ENCODE assay signal across 30 cellular contexts in genomic region chr4:136634121-136634520, GRCh38.
"Had no signal": no experiment of that assay in that cellular context is flagged by ENCODE, and none has a peak within 500 bp of the region (broad histone marks: within the 10 kb centered on the region; RNA-seq: fewer than 3 reads in every experiment).

No MANE protein-coding gene starts in this region.

- H3K9me3 Mint-ChIP-seq: activated CD4-positive, alpha-beta T cell treated with anti-CD3 and anti-CD28 coated beads, Interleukin-2, amount 10 ng/mL, durations not matched to agents 24 days and 14 days; activated naive CD4-positive, alpha-beta T cell treated with anti-CD3 and anti-CD28 coated beads for 36 hours; activated T-cell treated with anti-CD3 and anti-CD28 coated beads, Interleukin-2, amount 50 U/mL, for 24 hours; brain; WTC11 had no signal

- H3K4me1 Mint-ChIP-seq: activated CD4-positive, alpha-beta T cell treated with anti-CD3 and anti-CD28 coated beads, Interleukin-2, amount 10 ng/mL, durations not matched to agents 24 days and 14 days; activated CD8-positive, alpha-beta memory T cell treated with anti-CD3 and anti-CD28 coated beads, Interleukin-2, amount 10 ng/mL, durations not matched to agents 7 days and 5 days; brain; T-helper 17 cell had no signal

- ATAC-seq: activated CD8-positive, alpha-beta memory T cell treated with anti-CD3 and anti-CD28 coated beads, Interleukin-2, amount 10 ng/mL, durations not matched to agents 7 days and 5 days; Panc1; Right ventricle myocardium inferior; T-helper 17 cell; WTC11 had no signal

- DNase-seq: activated CD4-positive, alpha-beta T cell treated with anti-CD3 and anti-CD28 coated beads for 1 hour; activated CD4-positive, alpha-beta T cell treated with anti-CD3 and anti-CD28 coated beads, Interleukin-2, amount 10 ng/mL, durations not matched to agents 24 days and 14 days; activated CD4-positive, alpha-beta T cell treated with anti-CD3 and anti-CD28 coated beads, Interleukin-2, amount 50 U/mL, for 48 hours; activated CD8-positive, alpha-beta memory T cell treated with anti-CD3 and anti-CD28 coated beads, Interleukin-2, amount 10 ng/mL, durations not matched to agents 7 days and 5 days; activated gamma-delta T cell; activated naive CD4-positive, alpha-beta T cell treated with anti-CD3 and anti-CD28 coated beads for 36 hours; activated T-cell treated with anti-CD3 and anti-CD28 coated beads, Interleukin-2, amount 50 U/mL, for 24 hours; amygdala; cerebellar nuclear complex; MM.1S; NCI-H1105; NCI-H1436; NCI-H1694 treated with DMSO at 0.1 percent for 48 hours; NCI-H2029 treated with DMSO at 0.1 percent for 48 hours; NCI-H345; NCI-H510A; NCI-H69; NK-92 treated with Interleukin-12 subunit alpha and Interleukin-12 subunit beta, amount 100 ng/mL, for 24 hours; OCI-M1; RPMI8226; T-helper 17 cell; T-helper 9 cell had no signal

- H3K27me3 Mint-ChIP-seq: activated CD4-positive, alpha-beta T cell treated with anti-CD3 and anti-CD28 coated beads, Interleukin-2, amount 10 ng/mL, durations not matched to agents 24 days and 14 days; activated CD8-positive, alpha-beta memory T cell treated with anti-CD3 and anti-CD28 coated beads, Interleukin-2, amount 10 ng/mL, durations not matched to agents 7 days and 5 days; activated naive CD8-positive, alpha-beta T cell; activated T-cell treated with anti-CD3 and anti-CD28 coated beads, Interleukin-2, amount 50 U/mL, for 24 hours; brain; T-helper 17 cell had no signal

- H3K4me3 ChIP-seq: cardiac muscle cell had no signal

- FAIRE-seq: astrocyte, colon had no signal

- H3K27ac ChIP-seq: cardiac muscle cell had no signal

- H3K4me3 Mint-ChIP-seq: activated CD4-positive, alpha-beta T cell treated with anti-CD3 and anti-CD28 coated beads, Interleukin-2, amount 10 ng/mL, durations not matched to agents 24 days and 14 days; activated CD8-positive, alpha-beta memory T cell treated with anti-CD3 and anti-CD28 coated beads, Interleukin-2, amount 10 ng/mL, durations not matched to agents 7 days and 5 days; activated naive CD4-positive, alpha-beta T cell treated with anti-CD3 and anti-CD28 coated beads for 36 hours; activated naive CD8-positive, alpha-beta T cell; activated T-cell treated with anti-CD3 and anti-CD28 coated beads, Interleukin-2, amount 50 U/mL, for 24 hours; brain; T-helper 17 cell; WTC11 had no signal

- H3K27me3 ChIP-seq: cardiac muscle cell had no signal

- H3K27ac Mint-ChIP-seq: activated CD4-positive, alpha-beta T cell treated with anti-CD3 and anti-CD28 coated beads, Interleukin-2, amount 10 ng/mL, durations not matched to agents 24 days and 14 days; activated CD8-positive, alpha-beta memory T cell treated with anti-CD3 and anti-CD28 coated beads, Interleukin-2, amount 10 ng/mL, durations not matched to agents 7 days and 5 days; activated naive CD4-positive, alpha-beta T cell treated with anti-CD3 and anti-CD28 coated beads for 36 hours; activated naive CD8-positive, alpha-beta T cell; activated T-cell treated with anti-CD3 and anti-CD28 coated beads, Interleukin-2, amount 50 U/mL, for 24 hours; brain; T-helper 17 cell; WTC11 had no signal

- H3K36me3 ChIP-seq: cardiac muscle cell had no signal

- H3K36me3 Mint-ChIP-seq: activated CD8-positive, alpha-beta memory T cell treated with anti-CD3 and anti-CD28 coated beads, Interleukin-2, amount 10 ng/mL, durations not matched to agents 7 days and 5 days; activated naive CD8-positive, alpha-beta T cell; brain; WTC11 had no signal
